In genomic region chr11:20729597-20730095, GRCh38 we compare ENCODE assay signal across 12 cellular contexts.
DNase-seq lines count a peak whose midpoint lies in the region; ATAC-seq lines count a peak whose summit lies in the region.
"Had no signal": no experiment of that assay in that cellular context is flagged by ENCODE, and none has a peak within 500 bp of the region (broad histone marks: within the 10 kb centered on the region; RNA-seq: fewer than 3 reads in every experiment).

No MANE protein-coding gene starts in this region.

- DNase-seq in DMS 273 (lab: John Stamatoyannopoulos, UW; ENCODE audit: unreplicated experiment) (peak; percentile 50), DMS 273 treated with DMSO at 0.1 percent for 48 hours (lab: John Stamatoyannopoulos, UW) (no peak), NCI-H446 (lab: John Stamatoyannopoulos, UW) (peak; percentile 89 to 93), myocyte (ENCODE audit: low read depth) (peak; percentile 1), NCI-H1436 treated with DMSO at 0.1 percent for 48 hours (lab: John Stamatoyannopoulos, UW) (no peak), EL (no peak)
- DNase-seq: CD8-positive, alpha-beta T cell; COR-L47; GM23248 had no signal

- ATAC-seq in HG02610 (IDR thresholded peaks at IDR 0.05; ENCODE audit: unreplicated experiment), result no peak
- ATAC-seq: CD8-positive, alpha-beta T cell; GM12878; HepG2 had no signal

Comparison
In these comparisons a context has a peak if more than half of its experiments do, and no peak if none do; other contexts are left out.
1. DNase-seq: peak in DMS 273 (single experiment), NCI-H446 (2 of 2) and myocyte (single experiment); none in DMS 273 treated with DMSO at 0.1 percent for 48 hours (single experiment), NCI-H1436 treated with DMSO at 0.1 percent for 48 hours (single experiment) and EL (single experiment).